15 cellular contexts compared by ENCODE assay signal in the genomic region with DNA sequence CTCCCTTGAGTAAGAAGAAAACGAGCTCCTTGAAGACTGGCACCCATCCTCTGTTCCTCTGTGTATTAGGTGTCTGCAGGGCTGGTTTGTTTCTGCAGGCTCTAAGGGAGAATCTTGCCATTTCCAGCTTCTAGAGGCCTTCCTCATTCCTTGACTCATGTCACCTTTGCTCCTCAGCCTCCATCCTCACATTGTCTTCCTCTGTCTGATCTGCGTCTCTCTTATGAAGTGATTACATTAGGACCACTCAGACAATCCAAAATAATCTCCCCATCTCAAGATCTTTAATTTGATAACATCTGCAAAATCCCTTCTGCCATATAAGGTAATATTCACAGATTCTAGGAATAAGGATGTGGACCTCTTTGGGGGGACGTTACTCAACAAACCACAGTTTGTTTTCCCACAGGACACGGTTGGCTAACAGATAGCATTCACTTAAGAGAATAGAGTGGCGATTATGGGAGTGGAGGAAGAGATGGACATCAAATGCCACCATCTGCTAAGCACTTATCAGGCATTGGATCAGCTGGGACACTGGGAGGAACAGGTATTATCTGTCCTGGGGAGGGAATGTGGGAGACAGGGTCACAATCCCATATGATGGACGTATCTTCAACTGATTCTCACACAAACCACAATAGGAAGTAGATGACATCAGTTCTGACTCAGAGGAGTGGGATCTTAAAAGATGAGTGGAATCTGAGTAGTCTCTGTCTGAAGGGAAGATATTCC. TPM values are rescaled to one million over a fixed set of nuclear protein-coding genes. Genes with fewer than 3 reads are reported as not detected.
DNase-seq lines count a peak whose midpoint lies in the region; ATAC-seq and TF ChIP-seq lines count a peak whose summit lies in the region.
"Had no signal": no experiment of that assay in that cellular context is flagged by ENCODE, and none has a peak within 500 bp of the region (broad histone marks: within the 10 kb centered on the region; RNA-seq: fewer than 3 reads in every experiment).

No MANE protein-coding gene starts in this region.

- H3K4me3 Mint-ChIP-seq in activated CD4-positive, alpha-beta T cell treated with anti-CD3 and anti-CD28 coated beads, Interleukin-2, amount 10 ng/mL, durations not matched to agents 24 days and 14 days: peak overlapping the region; percentile 13
- H3K4me3 Mint-ChIP-seq: B cell had no signal

- ATAC-seq in HG03045 (IDR thresholded peaks at IDR 0.05; ENCODE audit: unreplicated experiment): no peak
- ATAC-seq in GM19328 (IDR thresholded peaks at IDR 0.05; ENCODE audit: unreplicated experiment): no peak
- no peak for ATAC-seq in GM19351 (IDR thresholded peaks at IDR 0.05; ENCODE audit: unreplicated experiment)

- no peak for TF ChIP-seq CTCF in fibroblast of lung (conservative IDR thresholded peaks at IDR 0.05 in 1 of 2, IDR thresholded peaks at IDR 0.05 in 1 of 2; ENCODE audit: low read depth in 1 of 2, low read length in 2 of 2)

- H3K4me2 ChIP-seq in fibroblast of lung (ENCODE audit: extremely low read depth, insufficient read depth, low read length): peak overlapping the region; percentile 41
- peak overlapping the region; percentile 66 for H3K4me2 ChIP-seq in skeletal muscle satellite cell (ENCODE audit: low read length)

- H3K4me1 ChIP-seq in SJCRH30: peaks cover 57% of the 10 kb centered on the region
- H3K4me1 ChIP-seq in fibroblast of lung (ENCODE audit: control insufficient read depth, extremely low read depth, insufficient read depth, low read length): peaks cover 22% of the 10 kb centered on the region
- peaks cover 34% of the 10 kb centered on the region for H3K4me1 ChIP-seq in skeletal muscle satellite cell (ENCODE audit: control insufficient read depth, insufficient read depth, low read length)
- H3K4me1 ChIP-seq: uterus had no signal

- H3K79me2 ChIP-seq in fibroblast of lung (ENCODE audit: control insufficient read depth, insufficient read depth, low read length): no peaks in the 10 kb centered on the region

- H3K36me3 ChIP-seq in SJCRH30 (peaks cover 3% of the 10 kb centered on the region; the same call in 1 of the 2 replicates), fibroblast of lung (ENCODE audit: control insufficient read depth, insufficient read depth, low read length) (no peaks in the 10 kb centered on the region), skeletal muscle satellite cell (ENCODE audit: insufficient read depth, low read length) (peaks cover 16% of the 10 kb centered on the region)
- H3K36me3 ChIP-seq: uterus had no signal

- H3K36me3 Mint-ChIP-seq in activated CD4-positive, alpha-beta T cell treated with anti-CD3 and anti-CD28 coated beads, Interleukin-2, amount 10 ng/mL, durations not matched to agents 24 days and 14 days (ENCODE audit: low read depth): peaks cover 10% of the 10 kb centered on the region

- intact Hi-C loops in activated CD4-positive, alpha-beta T cell treated with anti-CD3 and anti-CD28 coated beads, Interleukin-2, amount 10 ng/mL, durations not matched to agents 24 days and 14 days (cut with micrococcal nuclease): no loop called here

- H3K4me3 ChIP-seq in SJCRH30: no peak overlapping the region
- H3K4me3 ChIP-seq in fibroblast of lung (replicated peaks in 1 of 4; ENCODE audit: control extremely low read depth in 1 of 4, insufficient read depth in 1 of 4, low read depth in 3 of 4, low read length in 4 of 4): no peak overlapping the region
- peak overlapping the region; percentile 32 for H3K4me3 ChIP-seq in skeletal muscle satellite cell (ENCODE audit: low read length)
- H3K4me3 ChIP-seq: uterus had no signal

- H3K27me3 Mint-ChIP-seq in activated CD4-positive, alpha-beta T cell treated with anti-CD3 and anti-CD28 coated beads, Interleukin-2, amount 10 ng/mL, durations not matched to agents 24 days and 14 days: peaks cover 7% of the 10 kb centered on the region
- H3K27me3 Mint-ChIP-seq: B cell had no signal

- no peak overlapping the region for H3K27ac Mint-ChIP-seq in activated CD4-positive, alpha-beta T cell treated with anti-CD3 and anti-CD28 coated beads, Interleukin-2, amount 10 ng/mL, durations not matched to agents 24 days and 14 days
- H3K27ac Mint-ChIP-seq: B cell had no signal

- H3K27me3 ChIP-seq in SJCRH30: no peaks in the 10 kb centered on the region
- no peaks in the 10 kb centered on the region for H3K27me3 ChIP-seq in fibroblast of lung (ENCODE audit: control insufficient read depth, insufficient read depth, low read length)
- H3K27me3 ChIP-seq in skeletal muscle satellite cell (ENCODE audit: control insufficient read depth, insufficient read depth, low read length): no peaks in the 10 kb centered on the region
- H3K27me3 ChIP-seq: uterus had no signal

- no peaks in the 10 kb centered on the region for H3K9me3 Mint-ChIP-seq in activated CD4-positive, alpha-beta T cell treated with anti-CD3 and anti-CD28 coated beads, Interleukin-2, amount 10 ng/mL, durations not matched to agents 24 days and 14 days

- H2AFZ ChIP-seq in fibroblast of lung (ENCODE audit: low read length): no peak overlapping the region

- H3K27ac ChIP-seq in SJCRH30 (peak overlapping the region; percentile 68), fibroblast of lung (ENCODE audit: insufficient read depth, low read length) (no peak overlapping the region)
- H3K27ac ChIP-seq: uterus, VCaP had no signal

- H3K4me1 Mint-ChIP-seq in activated CD4-positive, alpha-beta T cell treated with anti-CD3 and anti-CD28 coated beads, Interleukin-2, amount 10 ng/mL, durations not matched to agents 24 days and 14 days: peaks cover 15% of the 10 kb centered on the region
- H3K4me1 Mint-ChIP-seq: B cell had no signal

- DNase-seq in activated CD4-positive, alpha-beta T cell treated with anti-CD3 and anti-CD28 coated beads, Interleukin-2, amount 10 ng/mL, durations not matched to agents 24 days and 14 days: no peak
- no peak for DNase-seq in activated CD4-positive, alpha-beta T cell treated with anti-CD3 and anti-CD28 coated beads for 1 hour
- DNase-seq in SJCRH30: peak in 1 of 2 experiments; percentile 43
- peak; percentile 55 to 93 for DNase-seq in fibroblast of lung (ENCODE audit: low read depth in 2 of 2)
- DNase-seq: activated effector memory CD4-positive, alpha-beta T cell treated with anti-CD3 and anti-CD28 coated beads, Interleukin-2, amount 50 U/mL, for 16 hours; effector CD8-positive, alpha-beta T cell; MM.1S; NK-92 treated with Interleukin-12 subunit alpha and Interleukin-12 subunit beta, amount 100 ng/mL, for 24 hours; uterus had no signal

- H4K20me1 ChIP-seq in fibroblast of lung (ENCODE audit: control insufficient read depth, extremely low read depth, insufficient read depth, low read length): no peaks in the 10 kb centered on the region

- H3K9ac ChIP-seq in fibroblast of lung (ENCODE audit: insufficient read depth, low read length) (no peak overlapping the region), skeletal muscle satellite cell (ENCODE audit: low read depth, low read length) (peak overlapping the region; percentile 44)

- H3K9me3 ChIP-seq in SJCRH30 (replicated peaks): peaks cover 3% of the 10 kb centered on the region; the same call in 1 of the 2 replicates
- H3K9me3 ChIP-seq in fibroblast of lung (ENCODE audit: control insufficient read depth, insufficient read depth, low read depth, low read length): no peaks in the 10 kb centered on the region
- H3K9me3 ChIP-seq in skeletal muscle satellite cell (replicated peaks; ENCODE audit: low read length): no peaks in the 10 kb centered on the region
- H3K9me3 ChIP-seq: uterus had no signal

RNA-seq across cellular contexts. Expression of a gene that starts 17.2 kb away (rescaled TPM):
- 9.5 and 11.0 TPM in 2 replicates for total RNA-seq in activated CD4-positive, alpha-beta T cell treated with anti-CD3 and anti-CD28 coated beads, Interleukin-2, amount 10 ng/mL, durations not matched to agents 24 days and 14 days
- 7.9 and 9.9 TPM in 2 replicates for total RNA-seq in SJCRH30 (2014; rRNA removed; shearing (Covaris generic))
- 3.3 and 3.5 TPM in 2 replicates for total RNA-seq in fibroblast of lung
- 5.1 and 8.1 TPM in 2 replicates for polyA plus RNA-seq in fibroblast of lung
- 3.8 and 5.8 TPM in 2 replicates for polyA plus RNA-seq in fibroblast of lung (2012)
- polyA minus RNA-seq in fibroblast of lung (ENCODE audit: low replicate concordance): 13.7 and 22.2 TPM in 2 replicates
- total RNA-seq in skeletal muscle satellite cell (2012; rRNA removed): 5.9 and 6.1 TPM in 2 replicates

Comparison
In these comparisons a context has a peak if more than half of its experiments do, and no peak if none do; other contexts are left out.
1. DNase-seq: peak in fibroblast of lung (2 of 2); none in activated CD4-positive, alpha-beta T cell treated with anti-CD3 and anti-CD28 coated beads, Interleukin-2, amount 10 ng/mL, durations not matched to agents 24 days and 14 days (single experiment) and activated CD4-positive, alpha-beta T cell treated with anti-CD3 and anti-CD28 coated beads for 1 hour (single experiment).